Comparison of ENCODE assay signal across 14 cellular contexts in the genomic region with DNA sequence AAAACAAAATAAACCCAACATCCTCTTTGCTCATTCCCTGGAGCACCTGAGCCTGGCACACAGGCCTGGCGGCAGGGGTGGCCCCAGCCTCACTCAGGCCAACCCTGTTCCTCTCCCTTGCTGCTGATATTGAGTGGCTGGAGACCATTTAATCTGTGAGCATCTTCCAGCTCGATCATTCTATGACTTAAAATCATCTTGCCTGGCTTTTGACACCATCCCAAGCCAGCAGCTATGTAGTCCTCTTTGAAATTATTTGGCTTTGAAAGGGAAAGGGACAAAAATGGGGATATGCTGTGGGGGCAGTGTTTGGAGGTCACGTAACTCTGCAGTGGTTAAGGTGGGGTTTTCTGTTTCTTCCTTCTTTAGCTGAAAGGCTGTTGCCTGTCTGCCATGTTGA. TPM values are rescaled to one million over a fixed set of nuclear protein-coding genes. Genes with fewer than 3 reads are reported as not detected.
A peak's percentile ranks its signal among the peaks of the same experiment; 100 is the strongest.
DNase-seq lines count a peak whose midpoint lies in the region; ATAC-seq and TF ChIP-seq lines count a peak whose summit lies in the region.
"Had no signal": no experiment of that assay in that cellular context is flagged by ENCODE, and none has a peak within 500 bp of the region (broad histone marks: within the 10 kb centered on the region; RNA-seq: fewer than 3 reads in every experiment).

No MANE protein-coding gene starts in this region.

- peak overlapping the region; percentile 34; the same call in 1 of the 2 replicates for H3K27ac ChIP-seq in PC-9
- H3K27ac ChIP-seq: colonic mucosa had no signal

- H3K36me3 Mint-ChIP-seq in brain: no peaks in the 10 kb centered on the region
- H3K36me3 Mint-ChIP-seq in progenitor cell of endocrine pancreas (ENCODE audit: insufficient read depth): peaks cover 2% of the 10 kb centered on the region

- POLR2A ChIA-PET in PC-9 (lab: Charles Lee; ENCODE audit: unreplicated experiment): no interaction called here

- H3K79me2 ChIP-seq in PC-9 (ENCODE audit: low read depth): peaks cover 100% of the 10 kb centered on the region

- CTCF ChIA-PET in PC-9 (lab: Charles Lee): no interaction called here

- no peak for TF ChIP-seq CTCF in PC-9 (conservative IDR thresholded peaks at IDR 0.05)
- no peak for TF ChIP-seq CTCF in brain (conservative IDR thresholded peaks at IDR 0.05)
- no peak for TF ChIP-seq CTCF in progenitor cell of endocrine pancreas (IDR thresholded peaks at IDR 0.05; ENCODE audit: unreplicated experiment)

- H3K4me1 ChIP-seq in PC-9 (replicated peaks; ENCODE audit: insufficient read depth): peaks cover 96% of the 10 kb centered on the region

- no peak for ATAC-seq in GM18519 (IDR thresholded peaks at IDR 0.05; ENCODE audit: low FRiP score, unreplicated experiment)
- ATAC-seq: left ventricle myocardium superior had no signal

- peaks cover 100% of the 10 kb centered on the region for H3F3A ChIP-seq in PC-9 (ENCODE audit: insufficient read depth, low read depth)

- H3K27me3 Mint-ChIP-seq in brain (peaks cover 3% of the 10 kb centered on the region), progenitor cell of endocrine pancreas (no peaks in the 10 kb centered on the region)

- H4K20me1 ChIP-seq in PC-9 (ENCODE audit: insufficient read depth): peaks cover 100% of the 10 kb centered on the region

- intact Hi-C loops in PC-9 (cut with micrococcal nuclease; ENCODE audit: unreplicated experiment): no loop called here

- no peak overlapping the region for H2AFZ ChIP-seq in PC-9

- DNase-seq in activated CD8-positive, alpha-beta memory T cell treated with anti-CD3 and anti-CD28 coated beads for 24 hours: peak; percentile 52
- DNase-seq in activated CD8-positive, alpha-beta memory T cell treated with anti-CD3 and anti-CD28 coated beads, Interleukin-2, amount 50 U/mL, for 48 hours: no peak
- DNase-seq in PC-9: no peak
- no peak for DNase-seq in progenitor cell of endocrine pancreas (ENCODE audit: low spot score, unreplicated experiment)
- DNase-seq in foreskin melanocyte: no peak
- no peak for DNase-seq in GM03348 (ENCODE audit: low spot score)
- DNase-seq: activated CD4-positive, alpha-beta T cell treated with anti-CD3 and anti-CD28 coated beads, Interleukin-2, amount 50 U/mL, for 1 hour; colonic mucosa; left ventricle myocardium superior; NCI-H1930; NCI-H526 had no signal

- peak overlapping the region in 4 of 5 experiments; percentile 31 to 89 (median 86) for H3K27ac Mint-ChIP-seq in brain
- peak overlapping the region; percentile 55 for H3K27ac Mint-ChIP-seq in progenitor cell of endocrine pancreas

- H3K4me3 ChIP-seq in PC-9: no peak overlapping the region
- H3K4me3 ChIP-seq: colonic mucosa had no signal

- H3K9me3 Mint-ChIP-seq in brain (peaks cover 0 to 3% (median 0%) of the 10 kb centered on the region in 5 experiments), progenitor cell of endocrine pancreas (ENCODE audit: low read depth) (no peaks in the 10 kb centered on the region)
- H3K9me3 Mint-ChIP-seq: neural crest cell had no signal

- no peaks in the 10 kb centered on the region for H3K9me2 ChIP-seq in PC-9 (ENCODE audit: insufficient read depth)

- H3K9me3 ChIP-seq in PC-9 (ENCODE audit: insufficient read depth, low read depth): no peaks in the 10 kb centered on the region
- H3K9me3 ChIP-seq: colonic mucosa had no signal

- no peaks in the 10 kb centered on the region for H3K27me3 ChIP-seq in PC-9 (ENCODE audit: insufficient read depth, low read depth)
- H3K27me3 ChIP-seq: colonic mucosa had no signal

- BruUV-seq in PC-9 (replicated peaks; lab: Mats Ljungman, UMichigan): no TSS peak

- H3K4me3 Mint-ChIP-seq in brain (peak overlapping the region in 1 of 5 experiments; percentile 16), progenitor cell of endocrine pancreas (ENCODE audit: low read depth) (no peak overlapping the region)
- H3K4me3 Mint-ChIP-seq: neural crest cell had no signal

- peak overlapping the region; percentile 54; the same call in 1 of the 2 replicates for H3K4me2 ChIP-seq in PC-9

- H3K4me1 Mint-ChIP-seq in brain: peaks cover 64% of the 10 kb centered on the region
- peaks cover 53% of the 10 kb centered on the region for H3K4me1 Mint-ChIP-seq in progenitor cell of endocrine pancreas (ENCODE audit: low read depth)

- H3K36me3 ChIP-seq in PC-9 (ENCODE audit: low read depth): peaks cover 84% of the 10 kb centered on the region
- H3K36me3 ChIP-seq: colonic mucosa had no signal

RNA-seq across cellular contexts. Expression of a gene that starts 22.8 kb away (rescaled TPM):
- total RNA-seq in PC-9 (2021) (231 and 240 TPM in 2 replicates), progenitor cell of endocrine pancreas (258 and 274 TPM in 2 replicates)
- 317 TPM for polyA plus RNA-seq in brain (ENCODE audit: insufficient read depth, low read depth, low replicate concordance)
